In genomic region chr12:67456281-67456918, GRCh38 we compare ENCODE assay signal across 8 cellular contexts.
DNase-seq lines count a peak whose midpoint lies in the region; ATAC-seq, FAIRE-seq and TF ChIP-seq lines count a peak whose summit lies in the region.

No MANE protein-coding gene starts in this region.

- no peaks in the 10 kb centered on the region for H3K36me3 ChIP-seq in SJCRH30
- H3K36me3 ChIP-seq in left ventricle myocardium inferior: no peaks in the 10 kb centered on the region

- no peak overlapping the region; the same call in 1 of the 2 replicates for H3K4me3 ChIP-seq in SJCRH30
- H3K4me3 ChIP-seq in left ventricle myocardium inferior: no peak overlapping the region

- intact Hi-C loops in left ventricle myocardium inferior (cut with micrococcal nuclease): no loop called here

- peak overlapping the region; percentile 60 for H3K27ac ChIP-seq in SJCRH30
- H3K27ac ChIP-seq in left ventricle myocardium inferior (replicated peaks): peak overlapping the region; percentile 47

- FAIRE-seq in urothelium cell line (lab: Jason Lieb, UNC) (no peak), HTR-8/SVneo (lab: Jason Lieb, UNC) (no peak)

- H3K9me3 ChIP-seq in SJCRH30 (replicated peaks): no peaks in the 10 kb centered on the region
- no peaks in the 10 kb centered on the region for H3K9me3 ChIP-seq in left ventricle myocardium inferior (replicated peaks)

- ATAC-seq in HG03196 (IDR thresholded peaks at IDR 0.05; ENCODE audit: unreplicated experiment): no peak

- DNase-seq in NCI-H82 (lab: John Stamatoyannopoulos, UW) (peak; percentile 31), NCI-H82 treated with DMSO at 0.1 percent for 48 hours (lab: John Stamatoyannopoulos, UW; ENCODE audit: unreplicated experiment) (no peak), SJCRH30 (peak; percentile 82 to 92), left ventricle myocardium inferior (no peak), urothelium cell line (ENCODE audit: low spot score) (peak; percentile 40), HTR-8/SVneo (ENCODE audit: insufficient read length, low spot score) (no peak)
- no peak for DNase-seq in activated T-cell treated with anti-CD3 and anti-CD28 coated beads, Interleukin-2, amount 50 U/mL, for 48 hours

- H3K4me1 ChIP-seq in SJCRH30 (peaks cover 22% of the 10 kb centered on the region), left ventricle myocardium inferior (peaks cover 46% of the 10 kb centered on the region)

- TF ChIP-seq CTCF in left ventricle myocardium inferior (IDR thresholded peaks at IDR 0.05; ENCODE audit: borderline replicate concordance): no peak

- no peaks in the 10 kb centered on the region for H3K27me3 ChIP-seq in SJCRH30
- no peaks in the 10 kb centered on the region for H3K27me3 ChIP-seq in left ventricle myocardium inferior (ENCODE audit: low read depth)

Comparison
In these comparisons a context has a peak if more than half of its experiments do, and no peak if none do; other contexts are left out.
1. DNase-seq: peak in NCI-H82 (single experiment), SJCRH30 (2 of 2) and urothelium cell line (single experiment); none in NCI-H82 treated with DMSO at 0.1 percent for 48 hours (single experiment), left ventricle myocardium inferior (single experiment), activated T-cell treated with anti-CD3 and anti-CD28 coated beads, Interleukin-2, amount 50 U/mL, for 48 hours (0 of 2) and HTR-8/SVneo (single experiment).